27 cellular contexts compared by ENCODE assay signal in the genomic region with DNA sequence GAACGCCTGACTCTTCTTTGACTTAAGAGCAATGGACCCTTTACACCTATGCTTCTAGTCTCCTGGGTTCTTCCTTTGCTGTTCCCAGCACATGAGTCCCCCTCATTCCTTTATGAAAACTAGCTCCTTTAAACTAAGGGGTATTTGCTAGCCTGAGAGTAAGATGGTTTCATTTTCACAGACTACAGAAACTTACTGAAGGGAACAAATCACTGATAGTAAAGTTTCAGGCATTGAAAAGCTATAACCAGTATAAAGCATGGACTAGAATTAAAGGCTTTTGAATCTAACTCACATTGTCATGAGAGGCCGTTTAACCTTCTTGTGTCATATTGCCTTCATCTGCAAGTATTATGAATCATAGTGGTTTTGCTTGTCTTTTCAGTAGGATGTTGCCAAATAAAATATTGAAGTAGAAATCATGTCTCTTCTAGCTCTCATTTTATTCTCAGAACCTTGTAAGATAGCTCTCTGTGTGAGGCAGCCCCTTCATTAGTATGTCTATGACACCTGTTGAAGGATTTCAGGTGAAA.
"Had no signal": no experiment of that assay in that cellular context is flagged by ENCODE, and none has a peak within 500 bp of the region (broad histone marks: within the 10 kb centered on the region; RNA-seq: fewer than 3 reads in every experiment).

No MANE protein-coding gene starts in this region.

- DNase-seq: activated CD4-positive, alpha-beta memory T cell treated with anti-CD3 and anti-CD28 coated beads for 36 hours; activated CD4-positive, alpha-beta T cell treated with anti-CD3 and anti-CD28 coated beads for 36 hours; activated CD4-positive, alpha-beta T cell treated with anti-CD3 and anti-CD28 coated beads, Interleukin-2, amount 10 ng/mL, durations not matched to agents 24 days and 14 days; activated CD4-positive, CD25-positive, alpha-beta regulatory T cell; activated CD4-positive, CD25-positive, alpha-beta regulatory T cell treated with anti-CD3 and anti-CD28 coated beads, Interleukin-2, amount 50 U/mL, for 72 hours; activated CD8-positive, alpha-beta memory T cell treated with anti-CD3 and anti-CD28 coated beads, Interleukin-2, amount 10 ng/mL, durations not matched to agents 7 days and 5 days; activated CD8-positive, alpha-beta memory T cell treated with anti-CD3 and anti-CD28 coated beads, Interleukin-2, amount 50 U/mL, for 4 hours; activated CD8-positive, alpha-beta T cell treated with anti-CD3 and anti-CD28 coated beads, Interleukin-2, amount 10 ng/mL, durations not matched to agents 7 days and 5 days; activated effector memory CD4-positive, alpha-beta T cell treated with anti-CD3 and anti-CD28 coated beads, Interleukin-2, amount 50 U/mL, for 16 hours; activated naive CD4-positive, alpha-beta T cell treated with anti-CD3 and anti-CD28 coated beads, Interleukin-2, amount 10 ng/mL, durations not matched to agents 7 days and 5 days; activated naive CD8-positive, alpha-beta T cell treated with anti-CD3 and anti-CD28 coated beads, Interleukin-2, amount 10 ng/mL, durations not matched to agents 7 days and 5 days; activated T-cell treated with anti-CD3 and anti-CD28 coated beads, Interleukin-2, amount 50 U/mL, for 1 hour; activated T-cell treated with anti-CD3 and anti-CD28 coated beads, Interleukin-2, amount 50 U/mL, for 48 hours; brain microvascular endothelial cell; cortex of kidney; dermis blood vessel endothelial cell; effector CD4-positive, alpha-beta T cell; effector memory CD8-positive, alpha-beta T cell; foreskin keratinocyte; gastrocnemius medialis; glutamatergic neuron; heart left ventricle; hypothalamus; T-helper 2 cell had no signal

- ATAC-seq: activated CD4-positive, alpha-beta T cell treated with anti-CD3 and anti-CD28 coated beads for 36 hours; activated CD8-positive, alpha-beta memory T cell treated with anti-CD3 and anti-CD28 coated beads, Interleukin-2, amount 10 ng/mL, durations not matched to agents 7 days and 5 days; activated CD8-positive, alpha-beta T cell treated with anti-CD3 and anti-CD28 coated beads, Interleukin-2, amount 10 ng/mL, durations not matched to agents 7 days and 5 days; activated naive CD4-positive, alpha-beta T cell treated with anti-CD3 and anti-CD28 coated beads, Interleukin-2, amount 50 U/mL, for 72 hours; effector memory CD8-positive, alpha-beta T cell; foreskin keratinocyte; gastrocnemius medialis; heart left ventricle had no signal

- H3K36me3 ChIP-seq: ascending aorta, brain microvascular endothelial cell, esophagus muscularis mucosa, gastrocnemius medialis, heart left ventricle had no signal

- H3K27ac ChIP-seq: ascending aorta, brain microvascular endothelial cell, esophagus muscularis mucosa, foreskin keratinocyte, gastrocnemius medialis, heart left ventricle had no signal

- H3K9me3 ChIP-seq: ascending aorta, esophagus muscularis mucosa, gastrocnemius medialis had no signal

- H3K27me3 ChIP-seq: ascending aorta, brain microvascular endothelial cell, esophagus muscularis mucosa, foreskin keratinocyte, gastrocnemius medialis, heart left ventricle had no signal

- H3K4me1 ChIP-seq: ascending aorta, esophagus muscularis mucosa, foreskin keratinocyte, gastrocnemius medialis, heart left ventricle had no signal

- H3K4me3 ChIP-seq: ascending aorta, esophagus muscularis mucosa, gastrocnemius medialis, heart left ventricle had no signal
